ENCODE assay signal across 21 cellular contexts in the genomic region with DNA sequence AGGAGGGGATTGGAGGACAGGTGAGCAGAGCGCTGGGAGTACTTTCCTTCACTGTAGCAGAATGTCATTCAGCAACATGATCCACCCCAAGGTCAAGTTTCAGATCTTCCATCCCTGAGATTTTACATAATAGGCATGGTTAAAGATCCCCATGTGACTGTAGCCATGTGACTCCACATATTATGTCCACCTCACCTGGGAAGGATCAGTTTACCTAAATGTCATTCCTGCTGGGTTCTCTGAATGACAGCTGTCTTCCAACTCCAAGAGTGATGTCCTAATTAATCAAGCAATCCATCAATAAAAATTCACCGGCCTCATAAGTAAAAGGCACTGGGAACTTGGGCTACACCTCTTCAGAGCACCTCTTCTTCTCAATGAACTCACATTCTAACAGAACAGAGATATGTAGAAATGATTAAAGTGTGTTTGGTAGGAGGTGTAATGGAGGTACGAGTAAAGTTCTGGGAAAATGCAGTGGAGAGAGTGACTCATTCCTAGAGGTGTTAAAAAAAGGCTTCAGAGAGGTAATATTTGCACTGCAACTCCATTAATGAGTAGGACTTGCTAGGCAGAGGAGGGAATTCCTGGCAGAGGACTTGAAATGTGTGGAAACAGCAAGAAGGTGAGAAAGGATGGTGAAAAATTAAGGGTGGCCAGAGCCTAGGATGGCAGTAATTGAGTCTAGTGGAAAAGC. TPM values are rescaled to one million over a fixed set of nuclear protein-coding genes. Genes with fewer than 3 reads are reported as not detected.
DNase-seq lines count a peak whose midpoint lies in the region; ATAC-seq and TF ChIP-seq lines count a peak whose summit lies in the region.
"Had no signal": no experiment of that assay in that cellular context is flagged by ENCODE, and none has a peak within 500 bp of the region (broad histone marks: within the 10 kb centered on the region; RNA-seq: fewer than 3 reads in every experiment).

No MANE protein-coding gene starts in this region.

- peak overlapping the region in 1 of 8 donors; percentile 23 for H3K27ac Mint-ChIP-seq in CD8-positive, alpha-beta memory T cell
- H3K27ac Mint-ChIP-seq in mesothelial cell of epicardium: no peak overlapping the region

- H3K27me3 ChIP-seq in heart right ventricle (peaks cover 0 to 7% (median 0%) of the 10 kb centered on the region in 7 donors), upper lobe of right lung (no peaks in the 10 kb centered on the region)
- H3K27me3 ChIP-seq in CD8-positive, alpha-beta memory T cell (ENCODE audit: insufficient read depth, low read length, poor library complexity, severe bottlenecking): peaks cover 12% of the 10 kb centered on the region
- H3K27me3 ChIP-seq: tibial artery had no signal

- DNase-seq in NCI-H2107 treated with DMSO at 0.1 percent for 48 hours (lab: John Stamatoyannopoulos, UW; ENCODE audit: unreplicated experiment) (peak; percentile 58), NCI-H2107 (lab: John Stamatoyannopoulos, UW) (no peak), heart right ventricle (no peak), left ventricle myocardium superior (no peak), kidney tubule cell (ENCODE audit: low spot score) (peak; percentile 22), upper lobe of right lung (no peak), mesothelial cell of epicardium (ENCODE audit: low spot score in 2 of 2, unreplicated experiment in 2 of 2) (no peak)
- DNase-seq in CD8-positive, alpha-beta memory T cell: no peak
- DNase-seq: activated effector memory CD4-positive, alpha-beta T cell treated with Interleukin-2 at 50 U/mL for 16 hours; AML-193; anterior cingulate cortex; Caco-2; EL; left cardiac atrium; NCI-H187 treated with DMSO at 0.1 percent for 48 hours; NCI-H524; tibial artery had no signal

- H3K4me3 Mint-ChIP-seq in CD8-positive, alpha-beta memory T cell: no peak overlapping the region
- no peak overlapping the region for H3K4me3 Mint-ChIP-seq in mesothelial cell of epicardium

- H3K4me1 ChIP-seq in heart right ventricle (peaks cover 9 to 90% (median 57%) of the 10 kb centered on the region in 9 donors), upper lobe of right lung (peaks cover 29% of the 10 kb centered on the region)
- peaks cover 9% of the 10 kb centered on the region for H3K4me1 ChIP-seq in CD8-positive, alpha-beta memory T cell (ENCODE audit: insufficient read depth, low read length)

- peaks cover 25 to 44% of the 10 kb centered on the region in 2 donors for H3K27me3 Mint-ChIP-seq in CD8-positive, alpha-beta memory T cell
- peaks cover 66% of the 10 kb centered on the region for H3K27me3 Mint-ChIP-seq in mesothelial cell of epicardium (ENCODE audit: low read depth)

- H3K9me3 ChIP-seq in heart right ventricle: no peaks in the 10 kb centered on the region
- no peaks in the 10 kb centered on the region for H3K9me3 ChIP-seq in upper lobe of right lung
- no peaks in the 10 kb centered on the region for H3K9me3 ChIP-seq in CD8-positive, alpha-beta memory T cell (ENCODE audit: low read length)
- H3K9me3 ChIP-seq: Caco-2, gastroesophageal sphincter, tibial artery had no signal

- WGBS in heart right ventricle, 2 donors: 78 to 81% methylated on average over 3 of the region's 3 CpGs

- TF ChIP-seq CTCF in heart right ventricle (IDR thresholded peaks at IDR 0.05) (no peak), upper lobe of right lung (IDR thresholded peaks at IDR 0.05) (no peak), mesothelial cell of epicardium (IDR thresholded peaks at IDR 0.05; ENCODE audit: unreplicated experiment) (no peak)

- ATAC-seq in heart right ventricle (no peak), left ventricle myocardium superior (no peak), upper lobe of right lung (peak; percentile 62)
- ATAC-seq: gastroesophageal sphincter had no signal

- H3K4me3 ChIP-seq in heart right ventricle: no peak overlapping the region
- H3K4me3 ChIP-seq in upper lobe of right lung: no peak overlapping the region
- no peak overlapping the region for H3K4me3 ChIP-seq in CD8-positive, alpha-beta memory T cell (ENCODE audit: low read length)
- H3K4me3 ChIP-seq: gastroesophageal sphincter, tibial artery had no signal

- CTCF ChIA-PET in CD8-positive, alpha-beta memory T cell (lab: Charles Lee): interaction anchor here (0.8 to 7.6 kb wide), 14 partner anchors 10 to 193 kb away, joined by 3 to 108 read pairs (median 7); a partner anchor contains a TSS

- H3K4me1 Mint-ChIP-seq in CD8-positive, alpha-beta memory T cell: peaks cover 6 to 19% (median 9%) of the 10 kb centered on the region in 3 donors
- peaks cover 2% of the 10 kb centered on the region for H3K4me1 Mint-ChIP-seq in mesothelial cell of epicardium

- peak overlapping the region in 9 of 10 donors; percentile 2 to 96 (median 91) for H3K27ac ChIP-seq in heart right ventricle
- peak overlapping the region; percentile 30 for H3K27ac ChIP-seq in upper lobe of right lung
- H3K27ac ChIP-seq in CD8-positive, alpha-beta memory T cell (ENCODE audit: low read depth, low read length): no peak overlapping the region
- H3K27ac ChIP-seq: 22Rv1, gastroesophageal sphincter, HL-60, tibial artery, VCaP had no signal

- POLR2A ChIA-PET in CD8-positive, alpha-beta memory T cell (lab: Charles Lee): interaction anchor here (0.5 to 0.9 kb wide), 2 partner anchors 22 to 192 kb away, joined by 3 to 5 read pairs; a partner anchor contains a TSS

- no peaks in the 10 kb centered on the region for H3K9me3 Mint-ChIP-seq in CD8-positive, alpha-beta memory T cell
- H3K9me3 Mint-ChIP-seq in mesothelial cell of epicardium: no peaks in the 10 kb centered on the region

- intact Hi-C loops in heart right ventricle (cut with DNase I) (no loop called here), left ventricle myocardium superior (cut with micrococcal nuclease) (no loop called here), upper lobe of right lung (cut with DNase I) (no loop called here)

- no peaks in the 10 kb centered on the region for H3K36me3 ChIP-seq in heart right ventricle
- no peaks in the 10 kb centered on the region for H3K36me3 ChIP-seq in upper lobe of right lung
- H3K36me3 ChIP-seq in CD8-positive, alpha-beta memory T cell (ENCODE audit: insufficient read depth, low read length): no peaks in the 10 kb centered on the region
- H3K36me3 ChIP-seq: gastroesophageal sphincter, tibial artery had no signal

- H3K36me3 Mint-ChIP-seq in CD8-positive, alpha-beta memory T cell: no peaks in the 10 kb centered on the region
- H3K36me3 Mint-ChIP-seq in mesothelial cell of epicardium: no peaks in the 10 kb centered on the region

RNA-seq across cellular contexts. Expression of a gene that starts 22.2 kb away (rescaled TPM):
- total RNA-seq in heart right ventricle (100 to 1,000 TPM; 169 to 323 (median 224) TPM), left ventricle myocardium superior (228 TPM), upper lobe of right lung (92.3 TPM), mesothelial cell of epicardium (59.0 to 60.2 TPM (median 59.1 TPM) in 3 replicates)
- 100 to 1,000 TPM; 101 to 144 TPM for polyA plus RNA-seq in heart right ventricle
- total RNA-seq in CD8-positive, alpha-beta memory T cell: 10 to 100 TPM; 78.4 to 79.1 TPM
- 5.0 TPM for polyA plus RNA-seq in CD8-positive, alpha-beta memory T cell

RNA-seq across cellular contexts. Expression of a gene that starts 27.2 kb away (rescaled TPM):
- 10 to 100 TPM; 10.4 to 27.9 (median 20.8) TPM for total RNA-seq in heart right ventricle
- polyA plus RNA-seq in heart right ventricle: 10 to 100 TPM in 1 of 2 donors, 1 to 10 TPM in 1; 4.1 to 31.1 TPM
- total RNA-seq in left ventricle myocardium superior: 22.2 TPM
- 8.1 TPM for total RNA-seq in upper lobe of right lung
- 10 to 100 TPM; 11.0 to 11.7 TPM for total RNA-seq in CD8-positive, alpha-beta memory T cell
- not detected for polyA plus RNA-seq in CD8-positive, alpha-beta memory T cell
- total RNA-seq in mesothelial cell of epicardium: 3.3 to 4.6 TPM (median 4.1 TPM) in 3 replicates
- total RNA-seq: Caco-2 had no signal

RNA-seq across cellular contexts. Expression of a gene that starts 50.3 kb away (rescaled TPM):
- total RNA-seq in heart right ventricle (10 to 100 TPM; 26.1 to 32.2 (median 29.5) TPM), left ventricle myocardium superior (26.4 TPM), upper lobe of right lung (49.8 TPM), mesothelial cell of epicardium (49.6 to 53.3 TPM (median 52.3 TPM) in 3 replicates)
- polyA plus RNA-seq in heart right ventricle: 10 to 100 TPM; 16.8 to 35.6 TPM
- 10 to 100 TPM; 82.7 to 88.7 TPM for total RNA-seq in CD8-positive, alpha-beta memory T cell
- polyA plus RNA-seq in CD8-positive, alpha-beta memory T cell: 35.3 TPM

Comparison
In these comparisons a context has a peak if more than half of its experiments do, and no peak if none do; other contexts are left out.
1. DNase-seq: peak in NCI-H2107 treated with DMSO at 0.1 percent for 48 hours (single experiment) and kidney tubule cell (single experiment); none in NCI-H2107 (single experiment), heart right ventricle (0 of 2), left ventricle myocardium superior (single experiment), upper lobe of right lung (single experiment), CD8-positive, alpha-beta memory T cell (0 of 5) and mesothelial cell of epicardium (0 of 2).